Comparison of ENCODE assay signal across 15 cellular contexts in the genomic region with DNA sequence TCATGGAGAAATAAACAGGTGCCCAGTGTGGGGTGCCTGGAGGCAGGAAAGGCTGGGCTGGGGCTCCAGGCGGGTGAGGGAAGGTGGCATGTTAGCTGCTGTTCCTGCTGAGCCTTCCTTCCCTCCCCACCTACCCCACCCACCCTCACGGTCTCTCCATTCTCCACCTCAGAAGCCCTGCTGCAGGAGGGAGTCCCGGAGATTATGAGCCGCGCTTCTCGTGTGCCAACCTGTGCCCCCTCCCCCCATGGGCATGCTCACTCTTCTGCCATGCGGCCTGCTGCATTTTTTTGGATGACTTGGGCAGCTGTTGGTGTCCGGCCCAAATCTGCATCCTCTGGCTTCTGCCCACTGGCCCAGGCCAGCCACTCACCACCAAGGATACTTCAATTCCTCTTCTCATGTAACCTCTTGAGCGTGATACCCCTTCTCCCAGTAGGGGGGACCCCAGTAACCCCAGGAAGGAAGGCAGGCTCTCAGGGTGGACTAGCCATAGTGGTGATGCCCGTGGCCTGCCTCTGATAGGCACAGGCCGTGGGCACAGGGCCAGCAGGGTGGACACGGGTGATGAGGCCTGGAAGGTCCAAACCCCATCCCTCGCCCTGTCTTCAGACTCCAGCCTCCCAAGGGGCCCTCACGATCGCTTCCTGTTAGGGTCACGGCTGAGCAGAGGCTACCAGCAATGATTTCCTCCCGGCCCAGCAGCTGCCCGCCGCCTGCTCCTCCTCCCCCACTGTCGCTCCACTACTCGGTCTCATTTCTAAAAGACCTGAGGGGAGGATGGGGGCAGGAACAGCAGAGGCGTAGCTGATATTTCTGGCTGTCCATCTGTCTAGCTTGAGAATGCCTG. TPM values are rescaled to one million over a fixed set of nuclear protein-coding genes. Genes with fewer than 3 reads are reported as not detected.
A peak's percentile ranks its signal among the peaks of the same experiment; 100 is the strongest.
DNase-seq lines count a peak whose midpoint lies in the region; ATAC-seq, FAIRE-seq and TF ChIP-seq lines count a peak whose summit lies in the region.
"Had no signal": no experiment of that assay in that cellular context is flagged by ENCODE, and none has a peak within 500 bp of the region (broad histone marks: within the 10 kb centered on the region; RNA-seq: fewer than 3 reads in every experiment).

No MANE protein-coding gene starts in this region.

- WGBS in GM12878 (ENCODE audit: insufficient coverage, insufficient replicate concordance, low lambda C conversion rate, missing lambda C conversion rate): 28% methylated on average over 21 of the region's 22 CpGs

- FAIRE-seq in GM12878 (lab: Jason Lieb, UNC): peak; percentile 18

- H3F3A ChIP-seq in Loucy (ENCODE audit: low read depth): no peaks in the 10 kb centered on the region

- intact Hi-C loops in GM12878 (cut with micrococcal nuclease; ENCODE audit: unreplicated experiment) (no loop called here), Calu3 (cut with micrococcal nuclease; ENCODE audit: unreplicated experiment) (no loop called here)

- H3K27ac ChIP-seq in GM12878 (ENCODE audit: control insufficient read depth, insufficient read depth): no peak overlapping the region

- peak overlapping the region; percentile 15; the same call in 1 of the 2 replicates for H2AFZ ChIP-seq in Loucy (ENCODE audit: low read length)
- no peak overlapping the region for H2AFZ ChIP-seq in GM12878 (ENCODE audit: control insufficient read depth, low read depth, low read length)

- H3K4me3 Mint-ChIP-seq in stimulated activated naive B cell treated with anti-CD40 and anti-IgM and Interleukin-4, amounts not matched to agents 10 μg/mL and 1 μg/mL and 100 μg/mL, for 72 hours: no peak overlapping the region
- no peak overlapping the region for H3K4me3 Mint-ChIP-seq in Calu3 (ENCODE audit: low read depth, unreplicated experiment)
- H3K4me3 Mint-ChIP-seq: activated T-cell treated with anti-CD3 and anti-CD28 coated beads, Interleukin-2, amount 50 U/mL, for 72 hours; CD4-positive, CD25-positive, alpha-beta regulatory T cell had no signal

- H3K27me3 Mint-ChIP-seq in stimulated activated naive B cell treated with anti-CD40 and anti-IgM and Interleukin-4, amounts not matched to agents 10 μg/mL and 1 μg/mL and 100 μg/mL, for 72 hours: peaks cover 35 to 56% of the 10 kb centered on the region in 2 donors
- peaks cover 46% of the 10 kb centered on the region for H3K27me3 Mint-ChIP-seq in Calu3 (ENCODE audit: unreplicated experiment)

- no peaks in the 10 kb centered on the region for H3K36me3 Mint-ChIP-seq in stimulated activated naive B cell treated with anti-CD40 and anti-IgM and Interleukin-4, amounts not matched to agents 10 μg/mL and 1 μg/mL and 100 μg/mL, for 72 hours
- H3K36me3 Mint-ChIP-seq in Calu3 (ENCODE audit: insufficient read depth, unreplicated experiment): no peaks in the 10 kb centered on the region
- H3K36me3 Mint-ChIP-seq: CD4-positive, CD25-positive, alpha-beta regulatory T cell had no signal

- POLR2A ChIA-PET in GM12878 (lab: Charles Lee): no interaction called here

- no peaks in the 10 kb centered on the region for H4K20me1 ChIP-seq in Loucy (ENCODE audit: insufficient read depth, low read length, poor library complexity, severe bottlenecking)
- no peaks in the 10 kb centered on the region for H4K20me1 ChIP-seq in GM12878 (ENCODE audit: control insufficient read depth, insufficient read depth)

- BruUV-seq in GM12878 (replicated peaks; lab: Mats Ljungman, UMichigan) (no TSS peak), Calu3 (replicated peaks; lab: Mats Ljungman, UMichigan) (no TSS peak)

- H3K4me1 ChIP-seq in Loucy (ENCODE audit: insufficient read depth, low read length, poor library complexity, severe bottlenecking): peaks cover 23% of the 10 kb centered on the region
- H3K4me1 ChIP-seq in GM12878 (ENCODE audit: control insufficient read depth, insufficient read depth, low read length): no peaks in the 10 kb centered on the region

- H3K9me2 ChIP-seq in Loucy (replicated peaks; ENCODE audit: low read depth, low read length): no peaks in the 10 kb centered on the region

- H3K4me2 ChIP-seq in Loucy (ENCODE audit: low read depth, low read length, poor library complexity, severe bottlenecking): peak overlapping the region; percentile 46
- no peak overlapping the region for H3K4me2 ChIP-seq in GM12878 (ENCODE audit: control insufficient read depth, insufficient read depth)

- H3K79me2 ChIP-seq in Loucy (ENCODE audit: insufficient read depth, low read length) (no peaks in the 10 kb centered on the region), GM12878 (ENCODE audit: control insufficient read depth, insufficient read depth, low read length) (no peaks in the 10 kb centered on the region)

- no peak for DNase-seq in GM12878 (ENCODE audit: low read depth, low spot score)
- DNase-seq in left kidney (ENCODE audit: low read depth, low spot score): peak; percentile 93
- no peak for DNase-seq in stimulated activated naive B cell treated with anti-CD40 and anti-IgM and Interleukin-4, amounts not matched to agents 10 μg/mL and 1 μg/mL and 100 μg/mL, for 72 hours
- DNase-seq in Calu3: no peak
- no peak for DNase-seq in activated CD4-positive, alpha-beta T cell treated with anti-CD3 and anti-CD28 coated beads for 4 hours
- DNase-seq in DMS53 treated with DMSO at 0.1 percent for 48 hours (lab: John Stamatoyannopoulos, UW; ENCODE audit: unreplicated experiment): no peak
- no peak for DNase-seq in NCI-H1930 (lab: John Stamatoyannopoulos, UW)
- DNase-seq: activated T-cell treated with anti-CD3 and anti-CD28 coated beads, Interleukin-2, amount 50 U/mL, for 72 hours; CD4-positive, CD25-positive, alpha-beta regulatory T cell; NCI-H1417 treated with DMSO at 0.1 percent for 48 hours; NCI-H446 treated with DMSO at 0.1 percent for 48 hours; stimulated activated CD4-positive, alpha-beta T cell treated with anti-CD3 and anti-CD28 coated beads, Interleukin-2, amount 100 ng/mL, for 24 hours had no signal

- in situ Hi-C loops in GM12878 (cut with MboI): no loop called here

- no peak for TF ChIP-seq POLR2A in GM12878 (IDR thresholded peaks at IDR 0.05; ENCODE audit: low read depth, low read length)

- H3K9ac ChIP-seq in Loucy (ENCODE audit: low read depth, low read length, poor library complexity, severe bottlenecking) (no peak overlapping the region), GM12878 (ENCODE audit: control insufficient read depth, insufficient read depth, low read length) (no peak overlapping the region)

- no peaks in the 10 kb centered on the region for H3K9me3 Mint-ChIP-seq in stimulated activated naive B cell treated with anti-CD40 and anti-IgM and Interleukin-4, amounts not matched to agents 10 μg/mL and 1 μg/mL and 100 μg/mL, for 72 hours
- H3K9me3 Mint-ChIP-seq in Calu3 (ENCODE audit: low read depth, unreplicated experiment): no peaks in the 10 kb centered on the region
- H3K9me3 Mint-ChIP-seq: activated T-cell treated with anti-CD3 and anti-CD28 coated beads, Interleukin-2, amount 50 U/mL, for 72 hours; CD4-positive, CD25-positive, alpha-beta regulatory T cell had no signal

- H3K36me3 ChIP-seq in Loucy (ENCODE audit: insufficient read depth, low read length): no peaks in the 10 kb centered on the region
- H3K36me3 ChIP-seq in GM12878 (ENCODE audit: control insufficient read depth in 2 of 2, insufficient read depth in 2 of 2, low read length in 1 of 2): no peaks in the 10 kb centered on the region
- H3K36me3 ChIP-seq: prostate gland had no signal

- H3K9me3 ChIP-seq in Loucy (ENCODE audit: insufficient read depth, low read depth, low read length) (no peaks in the 10 kb centered on the region), GM12878 (replicated peaks; ENCODE audit: control insufficient read depth, insufficient read depth, low read length) (no peaks in the 10 kb centered on the region)
- H3K9me3 ChIP-seq: prostate gland had no signal

- TF ChIP-seq RAD21 in GM12878 (IDR thresholded peaks at IDR 0.05; ENCODE audit: insufficient read depth, low read depth, low read length): no peak

- RAD21 ChIA-PET in GM12878 (lab: Charles Lee; ENCODE audit: unreplicated experiment): no interaction called here

- H3K4me3 ChIP-seq in Loucy (ENCODE audit: low read length, poor library complexity, severe bottlenecking): no peak overlapping the region
- H3K4me3 ChIP-seq in GM12878: no peak overlapping the region
- H3K4me3 ChIP-seq: prostate gland had no signal

- CTCF ChIA-PET in GM12878 (lab: Yijun Ruan, JAX): no interaction called here
- CTCF ChIA-PET in Calu3 (lab: Charles Lee): interaction anchor here (0.7 to 1.3 kb wide), 2 partner anchors 28 to 43 kb away, joined by 3 to 14 read pairs; no protein-coding TSS in a partner anchor

- peak; percentile 30; the same call in 1 of the 3 replicates for ATAC-seq in GM12878
- ATAC-seq in stimulated activated naive B cell treated with anti-CD40 and anti-IgM and Interleukin-4, amounts not matched to agents 10 μg/mL and 1 μg/mL and 100 μg/mL, for 72 hours (replicated peaks): peak in 1 of 2 donors; percentile 43
- ATAC-seq: activated T-cell treated with anti-CD3 and anti-CD28 coated beads, Interleukin-2, amount 50 U/mL, for 72 hours had no signal

- TF ChIP-seq CTCF in Loucy (conservative IDR thresholded peaks at IDR 0.05; ENCODE audit: low read length): no peak
- TF ChIP-seq CTCF in GM12878 (IDR thresholded peaks at IDR 0.05 in 2 of 3, conservative IDR thresholded peaks at IDR 0.05 in 1 of 3; ENCODE audit: control insufficient read depth in 2 of 3, extremely low read depth in 1 of 3, insufficient read depth in 1 of 3, low read depth in 3 of 3, low read length in 3 of 3): no peak
- TF ChIP-seq CTCF in Calu3 (IDR thresholded peaks at IDR 0.05; ENCODE audit: unreplicated experiment): no peak

- H3K27me3 ChIP-seq in Loucy (ENCODE audit: insufficient read depth, low read length, poor library complexity, severe bottlenecking) (no peaks in the 10 kb centered on the region), GM12878 (replicated peaks in 1 of 2; ENCODE audit: control insufficient read depth in 2 of 2, insufficient read depth in 2 of 2, low read length in 1 of 2) (peaks cover 0 to 6% of the 10 kb centered on the region in 2 experiments; a peak in 3 of 4 replicates)

- H3K27ac Mint-ChIP-seq in stimulated activated naive B cell treated with anti-CD40 and anti-IgM and Interleukin-4, amounts not matched to agents 10 μg/mL and 1 μg/mL and 100 μg/mL, for 72 hours: peak overlapping the region; percentile 9
- no peak overlapping the region for H3K27ac Mint-ChIP-seq in Calu3 (ENCODE audit: unreplicated experiment)
- H3K27ac Mint-ChIP-seq: activated T-cell treated with anti-CD3 and anti-CD28 coated beads, Interleukin-2, amount 50 U/mL, for 72 hours; CD4-positive, CD25-positive, alpha-beta regulatory T cell had no signal

- SMC1A ChIA-PET in GM12878 (lab: Charles Lee; ENCODE audit: uncharacterized antibody, unreplicated experiment): no interaction called here

- H3K4me1 Mint-ChIP-seq in stimulated activated naive B cell treated with anti-CD40 and anti-IgM and Interleukin-4, amounts not matched to agents 10 μg/mL and 1 μg/mL and 100 μg/mL, for 72 hours: peaks cover 12 to 21% of the 10 kb centered on the region in 2 donors
- no peaks in the 10 kb centered on the region for H3K4me1 Mint-ChIP-seq in Calu3 (ENCODE audit: low read depth, unreplicated experiment)
- H3K4me1 Mint-ChIP-seq: CD4-positive, CD25-positive, alpha-beta regulatory T cell had no signal

- TF ChIP-seq EP300 in GM12878 (IDR thresholded peaks at IDR 0.05; ENCODE audit: borderline replicate concordance in 1 of 2, control insufficient read depth in 1 of 2, low read depth in 2 of 2, low read length in 2 of 2): no peak

RNA-seq across cellular contexts. Expression of a gene that starts 27.8 kb away (rescaled TPM):
- total RNA-seq in GM12878 (2013; cell fraction: nucleolus; rRNA removed): not detected in 2 replicates
- total RNA-seq in GM12878 (2014; rRNA removed) (not detected in 2 replicates), GM12878 (2014; rRNA removed; fragmentation: Illumina TruSeq; extraction: Trizol) (not detected in 2 replicates), GM12878 (2021) (0.08 and 0.11 TPM in 2 replicates), Calu3 (2022) (0.07 and 0.39 TPM in 2 replicates)
- polyA plus RNA-seq in GM12878 (2011; ENCODE audit: low read depth): not detected
- polyA plus RNA-seq in GM12878 (2011; rRNA removed) (not detected in 2 replicates), GM12878 (2014; fragmentation: Illumina TruSeq; extraction: Trizol) (not detected in 2 replicates), GM12878 (2014; fragmentation: Nextera tagmentation; extraction: Ambion mirVana) (not detected), GM12878 (2014; rRNA removed) (not detected in 2 replicates), GM12878 (2016; fragmentation: Nextera tagmentation; extraction: Ambion mirVana) (under 1 TPM in 1 of 2 experiments, not detected in 1; 0.03 TPM)
- 0.01 and 0.02 TPM in 2 replicates for polyA plus RNA-seq in GM12878 (2011; cell fraction: cytosol; rRNA removed)
- polyA plus RNA-seq in GM12878 (2011; cell fraction: nucleus; rRNA removed): 0.03 and 0.04 TPM in 2 replicates
- polyA plus RNA-seq in GM12878 (2012): 0.03 TPM in 1 of 2 replicates, not detected in the other
- not detected in 2 replicates for polyA minus RNA-seq in GM12878 (2011; rRNA and poly(A)+ RNA removed)
- 0.10 TPM in 1 of 2 replicates, not detected in the other for polyA minus RNA-seq in GM12878 (2011; cell fraction: cytosol; rRNA and poly(A)+ RNA removed)
- polyA minus RNA-seq in GM12878 (2011; cell fraction: nucleus; rRNA and poly(A)+ RNA removed): 0.10 TPM in 1 of 2 replicates, not detected in the other
- total RNA-seq: T-helper 2 cell treated with Interferon-gamma antibody and Interleukin-4, amounts not matched to agents 100 ng/mL and 5 ng/mL, for 36 hours had no signal
- polyA plus RNA-seq: CD4-positive, CD25-positive, alpha-beta regulatory T cell had no signal
